ENCODE assay signal across 17 cellular contexts in the genomic region with DNA sequence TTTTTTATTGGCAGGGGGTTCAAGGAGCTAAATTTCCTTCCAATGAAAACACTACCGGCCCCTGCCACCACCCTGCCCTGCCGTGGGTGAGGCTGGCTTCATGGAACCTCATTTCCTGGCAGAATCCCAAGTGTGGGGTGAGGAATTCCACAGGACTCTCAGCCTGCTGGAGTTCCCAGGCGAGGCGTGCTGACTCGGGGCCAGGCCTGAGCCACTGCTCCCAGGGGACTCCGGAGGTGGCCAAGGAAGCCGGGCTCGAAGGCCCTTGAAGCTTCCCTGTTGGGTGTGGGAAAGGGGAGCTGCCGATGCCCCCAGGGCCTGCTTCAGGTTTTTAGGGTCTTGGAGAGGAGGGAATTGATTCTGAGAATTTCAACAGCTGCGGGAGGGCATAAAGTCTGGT.
"Had no signal": no experiment of that assay in that cellular context is flagged by ENCODE, and none has a peak within 500 bp of the region (broad histone marks: within the 10 kb centered on the region; RNA-seq: fewer than 3 reads in every experiment).

No MANE protein-coding gene starts in this region.

- H3K9me3 ChIP-seq: mucosa of descending colon, uterus had no signal

- H3K27ac ChIP-seq: neural progenitor cell, uterus, WERI-Rb-1 had no signal

- DNase-seq: activated CD4-positive, alpha-beta T cell treated with anti-CD3 and anti-CD28 coated beads for 1 hour; activated CD4-positive, alpha-beta T cell treated with anti-CD3 and anti-CD28 coated beads, Interleukin-2, amount 50 U/mL, for 48 hours; activated gamma-delta T cell treated with Interleukin-2 at 50 U/mL for 16 hours; cortex of kidney; erythroblast; foreskin melanocyte; kidney; mesenchymal stem cell; mucosa of descending colon; naive B cell; stimulated activated CD4-positive, alpha-beta T cell treated with anti-CD3 and anti-CD28 coated beads, Interleukin-4, amount 100 ng/mL, for 4 hours; stimulated activated naive B cell treated with anti-CD40 and anti-IgM and Interleukin-4, amounts not matched to agents 10 μg/mL and 1 μg/mL and 100 μg/mL, for 72 hours; T-helper 2 cell; WERI-Rb-1 had no signal

- H3K4me1 ChIP-seq: neural progenitor cell, uterus had no signal

- H3K4me3 ChIP-seq: mucosa of descending colon, neural progenitor cell, uterus had no signal

- H3K36me3 ChIP-seq: neural progenitor cell, uterus, WERI-Rb-1 had no signal

- ATAC-seq: sciatic nerve; stimulated activated naive B cell treated with anti-CD40 and anti-IgM and Interleukin-4, amounts not matched to agents 10 μg/mL and 1 μg/mL and 100 μg/mL, for 72 hours had no signal

- H3K27me3 ChIP-seq: neural progenitor cell, uterus had no signal
